1 cellular context compared by ENCODE assay signal in genomic region chr7:135170223-135170997, GRCh38.
TF ChIP-seq lines count a peak whose summit lies in the region.

TSS of gene CYREN (minus strand) at chr7:135170707. CDS start at chr7:135168922, 1,785 bp downstream.

TF ChIP-seq in HepG2, 621 proteins besides CTCF, POLR2A, EP300 and RAD21 (continued from another document and continues in another):
- TF ChIP-seq PHF8 (CRISPR knock-in tag; IDR thresholded peaks at IDR 0.05): peak; percentile 88
- TF ChIP-seq GTF2F1 (IDR thresholded peaks at IDR 0.05; ENCODE audit: low read length): no peak
- peak; percentile 79 for TF ChIP-seq KMT2B (CRISPR knock-in tag; IDR thresholded peaks at IDR 0.05)
- no peak; the same call in 1 of the 2 replicates for TF ChIP-seq ZNF773 (CRISPR knock-in tag; IDR thresholded peaks at IDR 0.05; ENCODE audit: borderline replicate concordance)
- TF ChIP-seq MXD4 (CRISPR knock-in tag; IDR thresholded peaks at IDR 0.05): peak; percentile 55
- TF ChIP-seq, protein P1, sequence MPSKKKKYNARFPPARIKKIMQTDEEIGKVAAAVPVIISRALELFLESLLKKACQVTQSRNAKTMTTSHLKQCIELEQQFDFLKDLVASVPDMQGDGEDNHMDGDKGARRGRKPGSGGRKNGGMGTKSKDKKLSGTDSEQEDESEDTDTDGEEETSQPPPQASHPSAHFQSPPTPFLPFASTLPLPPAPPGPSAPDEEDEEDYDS (CRISPR knock-in tag; IDR thresholded peaks at IDR 0.05): peak; percentile 38; the same call in 1 of the 2 replicates
- peak; percentile 89 for TF ChIP-seq ZNF274 (CRISPR knock-in tag; IDR thresholded peaks at IDR 0.05)
- TF ChIP-seq ELF1 (CRISPR knock-in tag; IDR thresholded peaks at IDR 0.05): peak; percentile 92
- peak; percentile 86 for TF ChIP-seq ZNF44 (CRISPR knock-in tag; IDR thresholded peaks at IDR 0.05)
- TF ChIP-seq TMF1 (CRISPR knock-in tag; IDR thresholded peaks at IDR 0.05; ENCODE audit: low read depth): 0 out of 2 replicates have a peak, but pooled peaks have one; percentile 58
- peak; percentile 81; the same call in 1 of the 2 replicates for TF ChIP-seq PAX8 (CRISPR knock-in tag; IDR thresholded peaks at IDR 0.05; ENCODE audit: borderline replicate concordance)
- TF ChIP-seq FOXA1 (IDR thresholded peaks at IDR 0.05): no peak
- TF ChIP-seq FOXA1 (CRISPR knock-in tag; IDR thresholded peaks at IDR 0.05): no peak
- TF ChIP-seq XRCC5 (optimal IDR thresholded peaks at IDR 0.05; ENCODE audit: low read length): peak; percentile 83
- TF ChIP-seq AGO1 (IDR thresholded peaks at IDR 0.05; ENCODE audit: low read depth, low read length, poor library complexity, severe bottlenecking): peak; percentile 96
- TF ChIP-seq, protein P2, sequence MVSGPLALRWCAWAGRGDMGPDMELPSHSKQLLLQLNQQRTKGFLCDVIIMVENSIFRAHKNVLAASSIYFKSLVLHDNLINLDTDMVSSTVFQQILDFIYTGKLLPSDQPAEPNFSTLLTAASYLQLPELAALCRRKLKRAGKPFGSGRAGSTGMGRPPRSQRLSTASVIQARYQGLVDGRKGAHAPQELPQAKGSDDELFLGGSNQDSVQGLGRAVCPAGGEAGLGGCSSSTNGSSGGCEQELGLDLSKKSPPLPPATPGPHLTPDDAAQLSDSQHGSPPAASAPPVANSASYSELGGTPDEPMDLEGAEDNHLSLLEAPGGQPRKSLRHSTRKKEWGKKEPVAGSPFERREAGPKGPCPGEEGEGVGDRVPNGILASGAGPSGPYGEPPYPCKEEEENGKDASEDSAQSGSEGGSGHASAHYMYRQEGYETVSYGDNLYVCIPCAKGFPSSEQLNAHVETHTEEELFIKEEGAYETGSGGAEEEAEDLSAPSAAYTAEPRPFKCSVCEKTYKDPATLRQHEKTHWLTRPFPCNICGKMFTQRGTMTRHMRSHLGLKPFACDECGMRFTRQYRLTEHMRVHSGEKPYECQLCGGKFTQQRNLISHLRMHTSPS (CRISPR knock-in tag; IDR thresholded peaks at IDR 0.05; ENCODE audit: low read depth): peak; percentile 76; the same call in 1 of the 2 replicates
- no peak for TF ChIP-seq ZNF839 (CRISPR knock-in tag; IDR thresholded peaks at IDR 0.05; ENCODE audit: borderline replicate concordance)
- TF ChIP-seq GMEB2 (CRISPR knock-in tag; IDR thresholded peaks at IDR 0.05; ENCODE audit: low read depth): no peak
- 0 out of 2 replicates have a peak, but pooled peaks have one; percentile 48 for TF ChIP-seq U2AF2 (IDR thresholded peaks at IDR 0.05; ENCODE audit: low read depth, low read length)
- peak; percentile 75; the same call in 1 of the 2 replicates for TF ChIP-seq ZNF264 (CRISPR knock-in tag; IDR thresholded peaks at IDR 0.05)
- peak; percentile 61 for TF ChIP-seq ARNT2 (CRISPR knock-in tag; IDR thresholded peaks at IDR 0.05; ENCODE audit: low read depth)
- peak; percentile 76; the same call in 2 of the 3 replicates for TF ChIP-seq MXI1 (IDR thresholded peaks at IDR 0.05; ENCODE audit: borderline replicate concordance, low read depth, low read length)
- peak in 1 of 2 experiments; percentile 77; a peak in 2 of 4 replicates for TF ChIP-seq KLF16 (CRISPR knock-in tag; IDR thresholded peaks at IDR 0.05)
- TF ChIP-seq RBFOX2 (IDR thresholded peaks at IDR 0.05; ENCODE audit: low read depth, low read length): peak; percentile 96
- peak; percentile 58; the same call in 1 of the 2 replicates for TF ChIP-seq NCOA5 (CRISPR knock-in tag; IDR thresholded peaks at IDR 0.05)
- TF ChIP-seq, protein P3, sequence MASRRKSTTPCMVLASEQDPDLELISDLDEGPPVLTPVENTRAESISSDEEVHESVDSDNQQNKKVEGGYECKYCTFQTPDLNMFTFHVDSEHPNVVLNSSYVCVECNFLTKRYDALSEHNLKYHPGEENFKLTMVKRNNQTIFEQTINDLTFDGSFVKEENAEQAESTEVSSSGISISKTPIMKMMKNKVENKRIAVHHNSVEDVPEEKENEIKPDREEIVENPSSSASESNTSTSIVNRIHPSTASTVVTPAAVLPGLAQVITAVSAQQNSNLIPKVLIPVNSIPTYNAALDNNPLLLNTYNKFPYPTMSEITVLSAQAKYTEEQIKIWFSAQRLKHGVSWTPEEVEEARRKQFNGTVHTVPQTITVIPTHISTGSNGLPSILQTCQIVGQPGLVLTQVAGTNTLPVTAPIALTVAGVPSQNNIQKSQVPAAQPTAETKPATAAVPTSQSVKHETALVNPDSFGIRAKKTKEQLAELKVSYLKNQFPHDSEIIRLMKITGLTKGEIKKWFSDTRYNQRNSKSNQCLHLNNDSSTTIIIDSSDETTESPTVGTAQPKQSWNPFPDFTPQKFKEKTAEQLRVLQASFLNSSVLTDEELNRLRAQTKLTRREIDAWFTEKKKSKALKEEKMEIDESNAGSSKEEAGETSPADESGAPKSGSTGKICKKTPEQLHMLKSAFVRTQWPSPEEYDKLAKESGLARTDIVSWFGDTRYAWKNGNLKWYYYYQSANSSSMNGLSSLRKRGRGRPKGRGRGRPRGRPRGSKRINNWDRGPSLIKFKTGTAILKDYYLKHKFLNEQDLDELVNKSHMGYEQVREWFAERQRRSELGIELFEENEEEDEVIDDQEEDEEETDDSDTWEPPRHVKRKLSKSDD (CRISPR knock-in tag; IDR thresholded peaks at IDR 0.05; ENCODE audit: low read depth): no peak; the same call in 1 of the 2 replicates
- no peak; the same call in 1 of the 2 replicates for TF ChIP-seq AKNA (CRISPR knock-in tag; IDR thresholded peaks at IDR 0.05; ENCODE audit: borderline replicate concordance)
- no peak for TF ChIP-seq RAD51 (IDR thresholded peaks at IDR 0.05; ENCODE audit: borderline replicate concordance)
- TF ChIP-seq SOX5 (CRISPR knock-in tag; IDR thresholded peaks at IDR 0.05; ENCODE audit: borderline replicate concordance): peak; percentile 52; the same call in 1 of the 2 replicates
- TF ChIP-seq ZBTB2 (CRISPR knock-in tag; IDR thresholded peaks at IDR 0.05; ENCODE audit: low read depth): peak; percentile 98
- TF ChIP-seq RBM22 (optimal IDR thresholded peaks at IDR 0.05; ENCODE audit: low read length): peak; percentile 71
- TF ChIP-seq SMAD1 (CRISPR knock-in tag; IDR thresholded peaks at IDR 0.05; ENCODE audit: borderline replicate concordance, low read depth): peak; percentile 90; the same call in 1 of the 2 replicates
- 0 out of 2 replicates have a peak, but pooled peaks have one; percentile 40 for TF ChIP-seq ZBTB46 (CRISPR knock-in tag; IDR thresholded peaks at IDR 0.05; ENCODE audit: borderline replicate concordance)
- peak; percentile 90 for TF ChIP-seq ZNF790 (CRISPR knock-in tag; IDR thresholded peaks at IDR 0.05; ENCODE audit: borderline replicate concordance)
- TF ChIP-seq ZNF17 (CRISPR knock-in tag; IDR thresholded peaks at IDR 0.05): no peak
- TF ChIP-seq SMAD9 (CRISPR knock-in tag; IDR thresholded peaks at IDR 0.05): no peak
- TF ChIP-seq ZNF775 (CRISPR knock-in tag; IDR thresholded peaks at IDR 0.05; ENCODE audit: borderline replicate concordance): no peak
- TF ChIP-seq ZBTB49 (CRISPR knock-in tag; IDR thresholded peaks at IDR 0.05; ENCODE audit: borderline replicate concordance): no peak
- TF ChIP-seq, protein P4, sequence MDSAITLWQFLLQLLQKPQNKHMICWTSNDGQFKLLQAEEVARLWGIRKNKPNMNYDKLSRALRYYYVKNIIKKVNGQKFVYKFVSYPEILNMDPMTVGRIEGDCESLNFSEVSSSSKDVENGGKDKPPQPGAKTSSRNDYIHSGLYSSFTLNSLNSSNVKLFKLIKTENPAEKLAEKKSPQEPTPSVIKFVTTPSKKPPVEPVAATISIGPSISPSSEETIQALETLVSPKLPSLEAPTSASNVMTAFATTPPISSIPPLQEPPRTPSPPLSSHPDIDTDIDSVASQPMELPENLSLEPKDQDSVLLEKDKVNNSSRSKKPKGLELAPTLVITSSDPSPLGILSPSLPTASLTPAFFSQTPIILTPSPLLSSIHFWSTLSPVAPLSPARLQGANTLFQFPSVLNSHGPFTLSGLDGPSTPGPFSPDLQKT (CRISPR knock-in tag; IDR thresholded peaks at IDR 0.05; ENCODE audit: borderline replicate concordance): no peak
- peak; percentile 98 for TF ChIP-seq ZMYM4 (CRISPR knock-in tag; IDR thresholded peaks at IDR 0.05)
- no peak for TF ChIP-seq ZNF484 (CRISPR knock-in tag; IDR thresholded peaks at IDR 0.05; ENCODE audit: borderline replicate concordance, low read depth)
- TF ChIP-seq ZNF607 (CRISPR knock-in tag; IDR thresholded peaks at IDR 0.05; ENCODE audit: borderline replicate concordance): peak; percentile 46; the same call in 1 of the 2 replicates
- TF ChIP-seq ZNF883 (CRISPR knock-in tag; IDR thresholded peaks at IDR 0.05; ENCODE audit: not compliant biosample characterization): peak; percentile 95
- no peak; the same call in 1 of the 2 replicates for TF ChIP-seq SIN3B (IDR thresholded peaks at IDR 0.05; ENCODE audit: low read length)
- TF ChIP-seq KMT2A (CRISPR knock-in tag; IDR thresholded peaks at IDR 0.05): peak; percentile 93
- TF ChIP-seq TAF1 (CRISPR knock-in tag; IDR thresholded peaks at IDR 0.05): peak; percentile 89
- peak; percentile 66; the same call in 1 of the 2 replicates for TF ChIP-seq ARHGAP35 (CRISPR knock-in tag; IDR thresholded peaks at IDR 0.05; ENCODE audit: borderline replicate concordance)
